20 cellular contexts compared by ENCODE assay signal in the genomic region with DNA sequence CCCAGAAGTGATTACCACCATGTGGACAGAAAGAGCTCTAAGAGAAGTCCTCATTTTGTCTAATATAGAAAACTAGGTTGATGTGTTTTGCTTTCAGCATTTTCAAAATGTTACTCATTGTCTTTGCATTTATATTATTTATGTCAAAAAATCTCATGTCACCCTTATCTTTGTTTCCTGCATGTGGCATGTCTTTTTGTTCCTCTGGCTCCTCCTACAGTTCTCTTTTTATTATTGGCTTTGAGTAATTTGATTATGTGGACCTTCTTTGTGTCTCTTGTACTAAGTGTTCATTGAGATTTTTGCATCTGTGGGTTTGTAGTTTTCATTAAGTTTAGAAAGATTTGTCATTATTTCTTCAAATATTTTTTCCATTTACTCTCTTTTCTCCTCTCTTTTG. TPM values are rescaled to one million over a fixed set of nuclear protein-coding genes. Genes with fewer than 3 reads are reported as not detected.
DNase-seq lines count a peak whose midpoint lies in the region; FAIRE-seq and TF ChIP-seq lines count a peak whose summit lies in the region.
"Had no signal": no experiment of that assay in that cellular context is flagged by ENCODE, and none has a peak within 500 bp of the region (broad histone marks: within the 10 kb centered on the region; RNA-seq: fewer than 3 reads in every experiment).

No MANE protein-coding gene starts in this region.

- no peaks in the 10 kb centered on the region for H3K9me3 Mint-ChIP-seq in astrocyte (ENCODE audit: unreplicated experiment)
- H3K9me3 Mint-ChIP-seq: activated naive CD4-positive, alpha-beta T cell treated with anti-CD3 and anti-CD28 coated beads, Interleukin-2, amount 50 U/mL, for 24 hours; neural progenitor cell had no signal

- no peak overlapping the region for H3K27ac Mint-ChIP-seq in astrocyte (ENCODE audit: unreplicated experiment)
- H3K27ac Mint-ChIP-seq: activated naive CD4-positive, alpha-beta T cell treated with anti-CD3 and anti-CD28 coated beads, Interleukin-2, amount 50 U/mL, for 24 hours; CD14-positive monocyte; neural progenitor cell had no signal

- no peaks in the 10 kb centered on the region for H3K4me1 Mint-ChIP-seq in astrocyte (ENCODE audit: low read depth, unreplicated experiment)
- H3K4me1 Mint-ChIP-seq: activated naive CD4-positive, alpha-beta T cell treated with anti-CD3 and anti-CD28 coated beads, Interleukin-2, amount 50 U/mL, for 24 hours; CD14-positive monocyte; neural progenitor cell had no signal

- H3K4me2 ChIP-seq in Karpas-422 (ENCODE audit: low read depth, low read length, poor library complexity, severe bottlenecking), result no peak overlapping the region
- H3K4me2 ChIP-seq in astrocyte (ENCODE audit: low read length), result no peak overlapping the region
- H3K4me2 ChIP-seq: neural progenitor cell had no signal

- H4K20me1 ChIP-seq in Karpas-422 (ENCODE audit: insufficient read depth, low read depth, low read length), result no peaks in the 10 kb centered on the region
- no peaks in the 10 kb centered on the region for H4K20me1 ChIP-seq in astrocyte (ENCODE audit: insufficient read depth, low read length)

- H3K27me3 Mint-ChIP-seq in astrocyte (ENCODE audit: low read depth, unreplicated experiment), result no peaks in the 10 kb centered on the region
- H3K27me3 Mint-ChIP-seq: activated naive CD4-positive, alpha-beta T cell treated with anti-CD3 and anti-CD28 coated beads, Interleukin-2, amount 50 U/mL, for 24 hours had no signal

- H3K4me3 ChIP-seq in Karpas-422 (ENCODE audit: low read length) (no peak overlapping the region), astrocyte (ENCODE audit: insufficient read depth, low read depth, low read length) (no peak overlapping the region)
- H3K4me3 ChIP-seq: dorsolateral prefrontal cortex, neural progenitor cell had no signal

- H3K27me3 ChIP-seq in Karpas-422 (ENCODE audit: low read length) (no peaks in the 10 kb centered on the region), astrocyte (ENCODE audit: insufficient read depth, low read length) (no peaks in the 10 kb centered on the region)
- H3K27me3 ChIP-seq: dorsolateral prefrontal cortex, neural progenitor cell had no signal

- no peaks in the 10 kb centered on the region for H3K79me2 ChIP-seq in Karpas-422 (ENCODE audit: low read length)
- H3K79me2 ChIP-seq in astrocyte (ENCODE audit: insufficient read depth, low read length), result no peaks in the 10 kb centered on the region

- no peak overlapping the region for H3K4me3 Mint-ChIP-seq in astrocyte (ENCODE audit: unreplicated experiment)
- H3K4me3 Mint-ChIP-seq: activated naive CD4-positive, alpha-beta T cell treated with anti-CD3 and anti-CD28 coated beads, Interleukin-2, amount 50 U/mL, for 24 hours; CD14-positive monocyte; neural progenitor cell had no signal

- no peaks in the 10 kb centered on the region for H3K9me2 ChIP-seq in Karpas-422 (replicated peaks; ENCODE audit: insufficient read depth, low read length)

- H3K27ac ChIP-seq in Karpas-422 (ENCODE audit: low read length), result no peak overlapping the region
- H3K27ac ChIP-seq in astrocyte (ENCODE audit: low read depth, low read length), result no peak overlapping the region
- H3K27ac ChIP-seq in substantia nigra (ENCODE audit: low read depth, low read length, poor library complexity, severe bottlenecking), result no peak overlapping the region
- H3K27ac ChIP-seq: dorsolateral prefrontal cortex, neural progenitor cell had no signal

- DNase-seq in EH (ENCODE audit: low read depth) (peak; percentile 30), Karpas-422 (peak; percentile 40), astrocyte (ENCODE audit: low read depth) (no peak), frontal cortex (ENCODE audit: low spot score in 2 of 2) (no peak), substantia nigra (lab: John Stamatoyannopoulos, UW) (no peak), kidney tubule cell (ENCODE audit: low spot score) (no peak), NCI-H526 treated with DMSO at 0.1 percent for 48 hours (lab: John Stamatoyannopoulos, UW) (no peak), T-helper 9 cell (no peak)
- DNase-seq: activated CD4-positive, alpha-beta T cell treated with anti-CD3 and anti-CD28 coated beads, Interleukin-2, amount 50 U/mL, for 48 hours; DMS53; dorsolateral prefrontal cortex; left cardiac atrium; midbrain; NCI-H187 treated with DMSO at 0.1 percent for 48 hours; stimulated activated naive CD4-positive, alpha-beta T cell treated with Interleukin-2 at 50 U/mL for 16 hours; trophoblast cell had no signal

- TF ChIP-seq CTCF in astrocyte (IDR thresholded peaks at IDR 0.05; ENCODE audit: insufficient read depth, low read depth, low read length), result no peak

- H3K36me3 ChIP-seq in Karpas-422 (ENCODE audit: insufficient read depth, low read length) (no peaks in the 10 kb centered on the region), astrocyte (ENCODE audit: insufficient read depth, low read length) (no peaks in the 10 kb centered on the region)
- H3K36me3 ChIP-seq: neural progenitor cell had no signal

- FAIRE-seq in astrocyte (lab: Jason Lieb, UNC), result peak; percentile 9
- peak; percentile 50 for FAIRE-seq in frontal cortex (lab: Jason Lieb, UNC)
- FAIRE-seq: TTC549 had no signal

- no peaks in the 10 kb centered on the region for H3K36me3 Mint-ChIP-seq in astrocyte (ENCODE audit: low read depth, unreplicated experiment)
- H3K36me3 Mint-ChIP-seq: CD14-positive monocyte, neural progenitor cell had no signal

- no peak overlapping the region for H2AFZ ChIP-seq in Karpas-422 (ENCODE audit: low read length)
- H2AFZ ChIP-seq in astrocyte (ENCODE audit: low read depth, low read length), result no peak overlapping the region
- H2AFZ ChIP-seq: neural progenitor cell had no signal

- H3K4me1 ChIP-seq in Karpas-422 (ENCODE audit: low read length) (no peaks in the 10 kb centered on the region), astrocyte (ENCODE audit: insufficient read depth, low read length) (no peaks in the 10 kb centered on the region)
- H3K4me1 ChIP-seq: neural progenitor cell had no signal

- H3K9ac ChIP-seq in Karpas-422 (ENCODE audit: low read length), result no peak overlapping the region
- H3K9ac ChIP-seq in astrocyte (ENCODE audit: low read length), result no peak overlapping the region
- H3K9ac ChIP-seq: neural progenitor cell had no signal

- no peaks in the 10 kb centered on the region for H3K9me3 ChIP-seq in Karpas-422 (ENCODE audit: low read length)
- no peaks in the 10 kb centered on the region for H3K9me3 ChIP-seq in astrocyte (ENCODE audit: insufficient read depth, low read depth, low read length)

RNA-seq across cellular contexts. Expression of gene GNG10, which starts 58.8 kb away (rescaled TPM):
- total RNA-seq in Karpas-422 (2014; rRNA removed; shearing (Covaris generic); ENCODE audit: low replicate concordance), result 22.6 and 46.0 TPM in 2 replicates
- total RNA-seq in astrocyte (29.4 and 29.6 TPM in 2 replicates), frontal cortex (37.9 TPM)

Comparison
In these comparisons a context has a peak if more than half of its experiments do, and no peak if none do; other contexts are left out.
1. DNase-seq: peak in EH (single experiment) and Karpas-422 (single experiment); none in astrocyte (single experiment), frontal cortex (0 of 2), substantia nigra (0 of 49), kidney tubule cell (single experiment), NCI-H526 treated with DMSO at 0.1 percent for 48 hours (single experiment) and T-helper 9 cell (single experiment).